Comparison of ENCODE assay signal across 17 cellular contexts in the genomic region with DNA sequence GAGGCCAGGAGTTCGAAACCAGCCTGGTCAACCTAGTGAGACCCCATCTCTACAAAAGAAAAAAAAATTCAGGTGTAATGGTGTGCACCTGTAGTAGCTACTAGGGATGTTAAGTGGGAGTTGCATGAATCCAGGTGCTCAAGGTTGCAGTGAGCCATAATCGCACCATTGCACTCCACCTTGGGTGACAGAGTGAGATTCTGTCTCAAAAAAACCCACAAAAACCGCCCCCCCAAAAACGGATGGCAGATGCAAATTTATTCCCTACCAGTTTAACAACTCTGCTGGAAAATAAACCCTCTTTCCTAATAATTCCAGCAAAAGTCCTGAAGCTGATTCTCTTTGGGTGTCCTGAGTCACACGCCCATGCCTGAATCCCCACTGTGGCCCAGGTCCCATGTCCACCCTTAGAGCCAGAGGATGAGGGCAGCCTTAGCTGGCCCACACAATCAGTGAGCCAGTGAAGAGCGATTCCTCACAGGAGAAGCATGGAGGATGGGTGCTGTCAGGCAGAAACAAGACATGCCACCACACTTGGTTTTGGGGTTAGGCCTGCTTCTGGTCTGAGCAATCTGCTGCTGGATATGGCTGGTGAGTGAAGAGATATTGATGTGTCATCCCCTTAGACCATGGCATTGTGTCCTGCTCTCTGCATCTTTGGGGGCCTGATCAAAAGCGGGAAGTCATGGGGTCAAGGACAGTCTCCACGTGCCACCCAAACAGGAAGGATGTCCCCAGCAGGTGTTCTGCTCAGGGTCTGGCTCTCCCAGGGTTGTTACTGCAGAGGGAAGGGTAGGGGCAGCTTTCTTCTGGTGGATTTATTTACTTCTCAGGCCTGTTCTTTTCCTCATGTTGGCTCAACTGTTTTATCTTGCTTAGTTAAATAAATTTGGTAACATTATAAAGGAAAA.
A peak's percentile ranks its signal among the peaks of the same experiment; 100 is the strongest.
DNase-seq lines count a peak whose midpoint lies in the region; ATAC-seq and TF ChIP-seq lines count a peak whose summit lies in the region.
"Had no signal": no experiment of that assay in that cellular context is flagged by ENCODE, and none has a peak within 500 bp of the region (broad histone marks: within the 10 kb centered on the region; RNA-seq: fewer than 3 reads in every experiment).

No MANE protein-coding gene starts in this region.

- H3K9me2 ChIP-seq in hepatocyte (replicated peaks; ENCODE audit: insufficient read depth), result no peaks in the 10 kb centered on the region

- H3K4me1 Mint-ChIP-seq in activated CD8-positive, alpha-beta memory T cell treated with anti-CD3 and anti-CD28 coated beads, Interleukin-2, amount 10 ng/mL, durations not matched to agents 7 days and 5 days, result peaks cover 35% of the 10 kb centered on the region
- H3K4me1 Mint-ChIP-seq in T-helper 1 cell treated with Interleukin-12 subunit alpha and Interleukin-12 subunit beta and Interleukin-4 antibody, amounts not matched to agents 30 μg/mL and 1 μg/mL, for 36 hours (ENCODE audit: low read depth), result peaks cover 34% of the 10 kb centered on the region
- peaks cover 37 to 63% of the 10 kb centered on the region in 2 donors for H3K4me1 Mint-ChIP-seq in effector memory CD8-positive, alpha-beta T cell (ENCODE audit: low read depth in 2 of 2)
- peaks cover 66% of the 10 kb centered on the region for H3K4me1 Mint-ChIP-seq in stimulated activated naive CD8-positive, alpha-beta T cell treated with anti-CD3 and anti-CD28 coated beads, Interleukin-15, amount 100 ng/mL, for 72 hours
- H3K4me1 Mint-ChIP-seq: brain had no signal

- no peak overlapping the region for H2AFZ ChIP-seq in hepatocyte

- H3K79me2 ChIP-seq in hepatocyte, result no peaks in the 10 kb centered on the region

- 80% methylated on average over 8 of the region's 8 CpGs for WGBS in hepatocyte (ENCODE audit: low lambda C conversion rate, missing lambda C conversion rate)

- TF ChIP-seq CTCF in hepatocyte (IDR thresholded peaks at IDR 0.05; ENCODE audit: poor library complexity), result no peak

- CTCF ChIA-PET in activated CD8-positive, alpha-beta memory T cell treated with anti-CD3 and anti-CD28 coated beads, Interleukin-2, amount 10 ng/mL, durations not matched to agents 7 days and 5 days (lab: Charles Lee), result interaction anchor here (2.1 kb wide), 1 partner anchor 34 kb away, joined by 7 read pairs; no protein-coding TSS in a partner anchor

- H3K4me2 ChIP-seq in hepatocyte, result no peak overlapping the region

- no peaks in the 10 kb centered on the region for H3K27me3 Mint-ChIP-seq in activated CD8-positive, alpha-beta memory T cell treated with anti-CD3 and anti-CD28 coated beads, Interleukin-2, amount 10 ng/mL, durations not matched to agents 7 days and 5 days
- no peaks in the 10 kb centered on the region for H3K27me3 Mint-ChIP-seq in T-helper 1 cell treated with Interleukin-12 subunit alpha and Interleukin-12 subunit beta and Interleukin-4 antibody, amounts not matched to agents 30 μg/mL and 1 μg/mL, for 36 hours (ENCODE audit: low read depth)
- no peaks in the 10 kb centered on the region for H3K27me3 Mint-ChIP-seq in effector memory CD8-positive, alpha-beta T cell
- no peaks in the 10 kb centered on the region for H3K27me3 Mint-ChIP-seq in stimulated activated naive CD8-positive, alpha-beta T cell treated with anti-CD3 and anti-CD28 coated beads, Interleukin-15, amount 100 ng/mL, for 72 hours

- no peak overlapping the region for H3K27ac ChIP-seq in hepatocyte
- H3K27ac ChIP-seq: gastrocnemius medialis, WERI-Rb-1 had no signal

- no peaks in the 10 kb centered on the region for H4K20me1 ChIP-seq in hepatocyte (ENCODE audit: insufficient read depth, poor library complexity, severe bottlenecking)

- H3K9me3 ChIP-seq in hepatocyte (ENCODE audit: low read depth), result no peaks in the 10 kb centered on the region
- H3K9me3 ChIP-seq: gastrocnemius medialis had no signal

- peak; percentile 85 for DNase-seq in activated CD8-positive, alpha-beta memory T cell treated with anti-CD3 and anti-CD28 coated beads, Interleukin-2, amount 10 ng/mL, durations not matched to agents 7 days and 5 days
- DNase-seq in activated CD8-positive, alpha-beta memory T cell treated with anti-CD3 and anti-CD28 coated beads for 24 hours, result no peak
- no peak for DNase-seq in effector memory CD8-positive, alpha-beta T cell
- peak in 1 of 2 donors; percentile 61 for DNase-seq in stimulated activated naive CD8-positive, alpha-beta T cell treated with anti-CD3 and anti-CD28 coated beads, Interleukin-15, amount 100 ng/mL, for 72 hours
- no peak for DNase-seq in H4 (ENCODE audit: low spot score)
- DNase-seq in hepatocyte (ENCODE audit: low spot score), result no peak
- no peak for DNase-seq in stimulated activated CD4-positive, alpha-beta T cell treated with anti-CD3 and anti-CD28 coated beads, Interleukin-4, amount 100 ng/mL, for 1 hour
- DNase-seq: activated naive CD4-positive, alpha-beta T cell treated with anti-CD3 and anti-CD28 coated beads for 36 hours; CD4-positive, CD25-positive, alpha-beta regulatory T cell; DMS79 treated with DMSO at 0.1 percent for 48 hours; gastrocnemius medialis; NCI-H2081; trophoblast cell; WERI-Rb-1 had no signal

- no peak overlapping the region for H3K4me3 Mint-ChIP-seq in activated CD8-positive, alpha-beta memory T cell treated with anti-CD3 and anti-CD28 coated beads, Interleukin-2, amount 10 ng/mL, durations not matched to agents 7 days and 5 days
- H3K4me3 Mint-ChIP-seq in T-helper 1 cell treated with Interleukin-12 subunit alpha and Interleukin-12 subunit beta and Interleukin-4 antibody, amounts not matched to agents 30 μg/mL and 1 μg/mL, for 36 hours, result no peak overlapping the region
- peak overlapping the region in 1 of 2 donors; percentile 17 for H3K4me3 Mint-ChIP-seq in effector memory CD8-positive, alpha-beta T cell
- H3K4me3 Mint-ChIP-seq in stimulated activated naive CD8-positive, alpha-beta T cell treated with anti-CD3 and anti-CD28 coated beads, Interleukin-15, amount 100 ng/mL, for 72 hours, result no peak overlapping the region
- H3K4me3 Mint-ChIP-seq: activated naive CD4-positive, alpha-beta T cell treated with anti-CD3 and anti-CD28 coated beads for 36 hours; brain had no signal

- H3K27me3 ChIP-seq in hepatocyte, result no peaks in the 10 kb centered on the region
- H3K27me3 ChIP-seq: gastrocnemius medialis had no signal

- no peak overlapping the region for H3K4me3 ChIP-seq in hepatocyte
- H3K4me3 ChIP-seq: gastrocnemius medialis had no signal

- no peaks in the 10 kb centered on the region for H3K4me1 ChIP-seq in hepatocyte (ENCODE audit: insufficient read depth)
- H3K4me1 ChIP-seq: gastrocnemius medialis had no signal

- H3K36me3 ChIP-seq in hepatocyte (replicated peaks; ENCODE audit: insufficient read depth, low read depth), result no peaks in the 10 kb centered on the region
- H3K36me3 ChIP-seq: gastrocnemius medialis, WERI-Rb-1 had no signal

- peak; percentile 76 for ATAC-seq in activated CD8-positive, alpha-beta memory T cell treated with anti-CD3 and anti-CD28 coated beads, Interleukin-2, amount 10 ng/mL, durations not matched to agents 7 days and 5 days
- peak; percentile 16 for ATAC-seq in effector memory CD8-positive, alpha-beta T cell (replicated peaks)
- ATAC-seq in stimulated activated naive CD8-positive, alpha-beta T cell treated with anti-CD3 and anti-CD28 coated beads, Interleukin-15, amount 100 ng/mL, for 72 hours, result peak; percentile 86
- ATAC-seq: gastrocnemius medialis had no signal

- no peaks in the 10 kb centered on the region for H3K9me3 Mint-ChIP-seq in activated CD8-positive, alpha-beta memory T cell treated with anti-CD3 and anti-CD28 coated beads, Interleukin-2, amount 10 ng/mL, durations not matched to agents 7 days and 5 days (ENCODE audit: low read depth)
- H3K9me3 Mint-ChIP-seq in T-helper 1 cell treated with Interleukin-12 subunit alpha and Interleukin-12 subunit beta and Interleukin-4 antibody, amounts not matched to agents 30 μg/mL and 1 μg/mL, for 36 hours, result no peaks in the 10 kb centered on the region
- H3K9me3 Mint-ChIP-seq in effector memory CD8-positive, alpha-beta T cell, result no peaks in the 10 kb centered on the region
- no peaks in the 10 kb centered on the region for H3K9me3 Mint-ChIP-seq in stimulated activated naive CD8-positive, alpha-beta T cell treated with anti-CD3 and anti-CD28 coated beads, Interleukin-15, amount 100 ng/mL, for 72 hours
- H3K9me3 Mint-ChIP-seq: activated naive CD4-positive, alpha-beta T cell treated with anti-CD3 and anti-CD28 coated beads for 36 hours had no signal

- peak overlapping the region; percentile 37 for H3K27ac Mint-ChIP-seq in activated CD8-positive, alpha-beta memory T cell treated with anti-CD3 and anti-CD28 coated beads, Interleukin-2, amount 10 ng/mL, durations not matched to agents 7 days and 5 days
- H3K27ac Mint-ChIP-seq in T-helper 1 cell treated with Interleukin-12 subunit alpha and Interleukin-12 subunit beta and Interleukin-4 antibody, amounts not matched to agents 30 μg/mL and 1 μg/mL, for 36 hours, result peak overlapping the region; percentile 24
- peak overlapping the region; percentile 16 to 51 for H3K27ac Mint-ChIP-seq in effector memory CD8-positive, alpha-beta T cell
- peak overlapping the region in 1 of 2 donors; percentile 62 for H3K27ac Mint-ChIP-seq in stimulated activated naive CD8-positive, alpha-beta T cell treated with anti-CD3 and anti-CD28 coated beads, Interleukin-15, amount 100 ng/mL, for 72 hours
- H3K27ac Mint-ChIP-seq: activated naive CD4-positive, alpha-beta T cell treated with anti-CD3 and anti-CD28 coated beads for 36 hours; brain; progenitor cell of endocrine pancreas had no signal

- no peaks in the 10 kb centered on the region for H3K36me3 Mint-ChIP-seq in activated CD8-positive, alpha-beta memory T cell treated with anti-CD3 and anti-CD28 coated beads, Interleukin-2, amount 10 ng/mL, durations not matched to agents 7 days and 5 days
- H3K36me3 Mint-ChIP-seq in T-helper 1 cell treated with Interleukin-12 subunit alpha and Interleukin-12 subunit beta and Interleukin-4 antibody, amounts not matched to agents 30 μg/mL and 1 μg/mL, for 36 hours (ENCODE audit: low read depth), result peaks cover 3% of the 10 kb centered on the region
- H3K36me3 Mint-ChIP-seq in effector memory CD8-positive, alpha-beta T cell (ENCODE audit: insufficient read depth), result peaks cover 3% of the 10 kb centered on the region
- H3K36me3 Mint-ChIP-seq: brain had no signal

Comparison
In these comparisons a context has a peak if more than half of its experiments do, and no peak if none do; other contexts are left out.
1. ATAC-seq: peak in every context shown above with its lines; median percentile 86 in stimulated activated naive CD8-positive, alpha-beta T cell treated with anti-CD3 and anti-CD28 coated beads, Interleukin-15, amount 100 ng/mL, for 72 hours; 76 in activated CD8-positive, alpha-beta memory T cell treated with anti-CD3 and anti-CD28 coated beads, Interleukin-2, amount 10 ng/mL, durations not matched to agents 7 days and 5 days; 16 in effector memory CD8-positive, alpha-beta T cell.